8 cellular contexts compared by ENCODE assay signal in genomic region chr14:91317381-91318313, GRCh38.
A peak's percentile ranks its signal among the peaks of the same experiment; 100 is the strongest.
DNase-seq lines count a peak whose midpoint lies in the region; ATAC-seq and TF ChIP-seq lines count a peak whose summit lies in the region.

No MANE protein-coding gene starts in this region.

- peak overlapping the region; percentile 52 to 80 (median 74) for H3K27ac ChIP-seq in Peyer's patch

- H3K27me3 ChIP-seq in Peyer's patch, result no peaks in the 10 kb centered on the region

- ATAC-seq in GM19324 (IDR thresholded peaks at IDR 0.05; ENCODE audit: low FRiP score, unreplicated experiment), result peak; percentile 49
- no peak for ATAC-seq in GM18511 (IDR thresholded peaks at IDR 0.05; ENCODE audit: unreplicated experiment)
- no peak for ATAC-seq in HG02623 (IDR thresholded peaks at IDR 0.05; ENCODE audit: unreplicated experiment)

- no peaks in the 10 kb centered on the region for H3K9me3 ChIP-seq in Peyer's patch

- no peak for TF ChIP-seq POLR2A in Peyer's patch (IDR thresholded peaks at IDR 0.05)

- peaks cover 8 to 27% (median 19%) of the 10 kb centered on the region in 4 donors for H3K4me1 ChIP-seq in Peyer's patch

- H3K4me3 ChIP-seq in Peyer's patch, result no peak overlapping the region

- peak in 3 of 6 experiments; percentile 54 to 59 (median 56) for TF ChIP-seq CTCF in Peyer's patch (IDR thresholded peaks at IDR 0.05)

- peaks cover 0 to 52% (median 0%) of the 10 kb centered on the region in 3 donors for H3K36me3 ChIP-seq in Peyer's patch

- DNase-seq in Peyer's patch, result peak; percentile 86 to 93 (median 89)
- DNase-seq in activated naive CD4-positive, alpha-beta T cell (lab: John Stamatoyannopoulos, UW), result peak in 3 of 4 experiments; percentile 14 to 79 (median 76)
- peak; percentile 39 for DNase-seq in iPS-NIHi11 (ENCODE audit: low spot score)
- peak; percentile 73 for DNase-seq in stimulated activated CD8-positive, alpha-beta memory T cell treated with anti-CD3 and anti-CD28 coated beads, Interleukin-4, amount 100 ng/mL, for 24 hours (ENCODE audit: low read depth)
- DNase-seq in NCI-H510A (lab: John Stamatoyannopoulos, UW), result no peak
